ENCODE assay signal across 16 cellular contexts in genomic region chr16:87918866-87919680, GRCh38. TPM values are rescaled to one million over a fixed set of nuclear protein-coding genes. Genes with fewer than 3 reads are reported as not detected.
DNase-seq lines count a peak whose midpoint lies in the region; ATAC-seq and TF ChIP-seq lines count a peak whose summit lies in the region.
"Had no signal": no experiment of that assay in that cellular context is flagged by ENCODE, and none has a peak within 500 bp of the region (broad histone marks: within the 10 kb centered on the region; RNA-seq: fewer than 3 reads in every experiment).

No MANE protein-coding gene starts in this region.

- H3K9ac ChIP-seq in fibroblast of lung (ENCODE audit: insufficient read depth, low read length): no peak overlapping the region

- peak overlapping the region; percentile 5 for H2AFZ ChIP-seq in fibroblast of lung (ENCODE audit: low read length)

- no peaks in the 10 kb centered on the region for H4K20me1 ChIP-seq in fibroblast of lung (ENCODE audit: control insufficient read depth, extremely low read depth, insufficient read depth, low read length)

- no peak overlapping the region for H3K27ac ChIP-seq in fibroblast of lung (ENCODE audit: insufficient read depth, low read length)

- H3K4me3 ChIP-seq in MG63 (no peak overlapping the region), fibroblast of lung (replicated peaks in 1 of 4; ENCODE audit: control extremely low read depth in 1 of 4, insufficient read depth in 1 of 4, low read depth in 3 of 4, low read length in 4 of 4) (peak overlapping the region in 1 of 4 experiments; percentile 33)

- H3K4me1 ChIP-seq in fibroblast of lung (ENCODE audit: control insufficient read depth, extremely low read depth, insufficient read depth, low read length): no peaks in the 10 kb centered on the region

- peak overlapping the region; percentile 17 for H3K4me2 ChIP-seq in fibroblast of lung (ENCODE audit: extremely low read depth, insufficient read depth, low read length)

- intact Hi-C loops in posterior vena cava (cut with DNase I): no loop called here

- DNase-seq in AG09319 (ENCODE audit: extremely low read depth, low read depth) (peak; percentile 19), MG63 (peak; percentile 41), fibroblast of lung (ENCODE audit: low read depth in 2 of 2) (no peak), posterior vena cava (ENCODE audit: low spot score) (peak; percentile 90), NCI-H226 (no peak), NCI-H345 treated with DMSO at 0.1 percent for 48 hours (lab: John Stamatoyannopoulos, UW; ENCODE audit: unreplicated experiment) (no peak)
- no peak for DNase-seq in stimulated activated CD4-positive, alpha-beta T cell treated with anti-CD3 and anti-CD28 coated beads, Interleukin-2, amount 100 ng/mL, for 24 hours
- DNase-seq: activated CD8-positive, alpha-beta memory T cell treated with anti-CD3 and anti-CD28 coated beads, Interleukin-2, amount 50 U/mL, for 48 hours; AML-193; DMS153; NCI-H1417; NCI-H2227 treated with DMSO at 0.1 percent for 48 hours; small intestine had no signal

- H3K9me3 ChIP-seq in MG63 (no peaks in the 10 kb centered on the region), fibroblast of lung (ENCODE audit: control insufficient read depth, insufficient read depth, low read depth, low read length) (no peaks in the 10 kb centered on the region)

- no peaks in the 10 kb centered on the region for H3K36me3 ChIP-seq in MG63
- no peaks in the 10 kb centered on the region for H3K36me3 ChIP-seq in fibroblast of lung (ENCODE audit: control insufficient read depth, insufficient read depth, low read length)

- H3K79me2 ChIP-seq in fibroblast of lung (ENCODE audit: control insufficient read depth, insufficient read depth, low read length): no peaks in the 10 kb centered on the region

- TF ChIP-seq POLR2A in GM18505 (IDR thresholded peaks at IDR 0.05; ENCODE audit: borderline replicate concordance, extremely low read depth, insufficient read depth, insufficient read length): no peak

- H3K27me3 ChIP-seq in MG63 (no peaks in the 10 kb centered on the region), fibroblast of lung (ENCODE audit: control insufficient read depth, insufficient read depth, low read length) (peaks cover 4% of the 10 kb centered on the region)

- no peak for ATAC-seq in GM18505 (IDR thresholded peaks at IDR 0.05; ENCODE audit: unreplicated experiment)

- TF ChIP-seq CTCF in AG09319 (IDR thresholded peaks at IDR 0.05; ENCODE audit: low read depth, low read length) (no peak), fibroblast of lung (conservative IDR thresholded peaks at IDR 0.05 in 1 of 2, IDR thresholded peaks at IDR 0.05 in 1 of 2; ENCODE audit: low read depth in 1 of 2, low read length in 2 of 2) (no peak)

RNA-seq across cellular contexts. Expression of gene CA5A, which starts 17.3 kb away (rescaled TPM):
- not detected in 2 replicates for total RNA-seq in MG63 (2014; rRNA removed; shearing (Covaris generic); ENCODE audit: low replicate concordance)
- not detected in 2 replicates for total RNA-seq in fibroblast of lung
- polyA plus RNA-seq in fibroblast of lung: not detected in 2 replicates
- polyA plus RNA-seq in fibroblast of lung (2012): not detected in 2 replicates
- polyA minus RNA-seq in fibroblast of lung (ENCODE audit: low replicate concordance): not detected in 2 replicates
- total RNA-seq in posterior vena cava: not detected
- total RNA-seq: neural crest cell, subcutaneous adipose tissue had no signal
- polyA plus RNA-seq: small intestine had no signal

RNA-seq across cellular contexts. Expression of gene BANP, which starts 32.2 kb away (rescaled TPM):
- total RNA-seq in MG63 (2014; rRNA removed; shearing (Covaris generic); ENCODE audit: low replicate concordance): 30.4 and 33.7 TPM in 2 replicates
- 28.0 and 31.0 TPM in 2 replicates for total RNA-seq in fibroblast of lung
- 9.3 and 12.2 TPM in 2 replicates for polyA plus RNA-seq in fibroblast of lung
- 6.0 and 8.8 TPM in 2 replicates for polyA plus RNA-seq in fibroblast of lung (2012)
- 20.4 and 30.4 TPM in 2 replicates for polyA minus RNA-seq in fibroblast of lung (ENCODE audit: low replicate concordance)
- total RNA-seq in posterior vena cava: 10 to 100 TPM; 14.7 to 20.9 TPM

RNA-seq across cellular contexts. Expression of gene SLC7A5, which starts 49.8 kb away (rescaled TPM):
- total RNA-seq in MG63 (2014; rRNA removed; shearing (Covaris generic); ENCODE audit: low replicate concordance): 75.3 and 110 TPM in 2 replicates
- total RNA-seq in fibroblast of lung (19.5 and 38.3 TPM in 2 replicates), posterior vena cava (10 to 100 TPM; 13.6 to 17.7 TPM)
- 5.2 and 12.2 TPM in 2 replicates for polyA plus RNA-seq in fibroblast of lung
- 12.4 and 26.2 TPM in 2 replicates for polyA plus RNA-seq in fibroblast of lung (2012)
- 27.3 and 32.5 TPM in 2 replicates for polyA minus RNA-seq in fibroblast of lung (ENCODE audit: low replicate concordance)

Comparison
In these comparisons a context has a peak if more than half of its experiments do, and no peak if none do; other contexts are left out.
1. DNase-seq: peak in AG09319 (single experiment), MG63 (single experiment) and posterior vena cava (single experiment); none in fibroblast of lung (0 of 2), NCI-H226 (single experiment), NCI-H345 treated with DMSO at 0.1 percent for 48 hours (single experiment) and stimulated activated CD4-positive, alpha-beta T cell treated with anti-CD3 and anti-CD28 coated beads, Interleukin-2, amount 100 ng/mL, for 24 hours (0 of 2).